8 cellular contexts compared by ENCODE assay signal in the genomic region with DNA sequence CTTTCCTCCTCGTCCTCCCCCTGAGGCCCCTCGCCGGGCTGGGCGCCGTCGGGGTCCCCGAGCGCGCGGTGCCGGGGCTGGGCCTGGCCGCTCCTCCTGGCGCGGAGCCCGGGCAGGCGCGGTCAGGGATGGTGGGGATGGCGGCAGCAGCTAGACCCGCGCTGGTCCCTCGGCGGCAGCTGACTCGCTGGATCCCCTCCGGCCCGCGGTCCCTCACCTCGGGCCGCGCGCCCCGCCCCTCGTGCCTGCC. TPM values are rescaled to one million over a fixed set of nuclear protein-coding genes. Genes with fewer than 3 reads are reported as not detected.
A peak's percentile ranks its signal among the peaks of the same experiment; 100 is the strongest.
DNase-seq lines count a peak whose midpoint lies in the region; ATAC-seq and TF ChIP-seq lines count a peak whose summit lies in the region.

TSS of gene SLC25A29 (minus strand) at position 189 of the 250 bp plus-strand sequence. CDS start 212 bp downstream, outside the sequence.

- no peak for ATAC-seq in naive thymus-derived CD8-positive, alpha-beta T cell
- ATAC-seq in GM18909 (IDR thresholded peaks at IDR 0.05; ENCODE audit: poor library complexity, unreplicated experiment) (no peak), HG03521 (IDR thresholded peaks at IDR 0.05; ENCODE audit: unreplicated experiment) (no peak), GM19467 (IDR thresholded peaks at IDR 0.05; ENCODE audit: unreplicated experiment) (no peak)

- H3K27me3 Mint-ChIP-seq in naive thymus-derived CD8-positive, alpha-beta T cell = no peaks in the 10 kb centered on the region

- H3K4me3 Mint-ChIP-seq in naive thymus-derived CD8-positive, alpha-beta T cell = peak within 1 kb of the TSS; percentile 79 to 92 (median 87)

- H3K4me1 Mint-ChIP-seq in naive thymus-derived CD8-positive, alpha-beta T cell = peaks cover 12 to 50% (median 16%) of the 10 kb centered on the region in 4 donors

- no peak for TF ChIP-seq CTCF in NB4 (IDR thresholded peaks at IDR 0.05; ENCODE audit: low read depth, low read length)

- in situ Hi-C loops in endometrial microvascular endothelial cells (cut with HindIII; ENCODE audit: inconsistent ontology term, low pct_unique_long_range_greater_than_20kb, low sequenced_read_pairs) = no loop called here

- peak within 1 kb of the TSS in 9 of 10 donors; percentile 35 to 92 (median 80) for H3K27ac Mint-ChIP-seq in naive thymus-derived CD8-positive, alpha-beta T cell

- POLR2A ChIA-PET in naive thymus-derived CD8-positive, alpha-beta T cell (lab: Charles Lee) = interaction anchor here (0.5 to 1.1 kb wide), 2 partner anchors 93 to 1056 kb away, joined by 3 read pairs; no protein-coding TSS in a partner anchor

- no peaks in the 10 kb centered on the region for H3K27me3 ChIP-seq in BLaER1

- H4K20me1 ChIP-seq in BLaER1 = peaks cover 58% of the 10 kb centered on the region

- no peaks in the 10 kb centered on the region for H3K36me3 Mint-ChIP-seq in naive thymus-derived CD8-positive, alpha-beta T cell

- H3K4me2 ChIP-seq in BLaER1 = peak within 1 kb of the TSS; percentile 98

- peak; percentile 42 for TF ChIP-seq POLR2A in NB4 (IDR thresholded peaks at IDR 0.05; ENCODE audit: extremely low read depth, insufficient read length)

- peak within 1 kb of the TSS; percentile 99 for H3K9ac ChIP-seq in BLaER1

- peaks cover 13% of the 10 kb centered on the region for H3K36me3 ChIP-seq in BLaER1

- H3K9me3 Mint-ChIP-seq in naive thymus-derived CD8-positive, alpha-beta T cell = no peaks in the 10 kb centered on the region

- H3K4me1 ChIP-seq in BLaER1 = peaks cover 72% of the 10 kb centered on the region

- peak within 1 kb of the TSS; percentile 98 for H3K27ac ChIP-seq in BLaER1

- peak within 1 kb of the TSS; percentile 100 for H3K4me3 ChIP-seq in BLaER1
- peak within 1 kb of the TSS; percentile 59 for H3K4me3 ChIP-seq in NB4 (ENCODE audit: low read depth, low read length)

- DNase-seq in NB4 (ENCODE audit: low read depth) (no peak), AG08395 (ENCODE audit: low spot score) (no peak)
- no peak for DNase-seq in naive thymus-derived CD8-positive, alpha-beta T cell

- no peaks in the 10 kb centered on the region for H3K9me3 ChIP-seq in BLaER1

RNA-seq across cellular contexts. Expression of gene SLC25A29, which starts in this region (rescaled TPM):
- 40.0 TPM for total RNA-seq in endometrial microvascular endothelial cells (ENCODE audit: inconsistent ontology term)
- total RNA-seq in naive thymus-derived CD8-positive, alpha-beta T cell = 10 to 100 TPM; 16.1 to 18.5 TPM
- polyA plus RNA-seq in naive thymus-derived CD8-positive, alpha-beta T cell = 1 to 10 TPM; 2.7 to 8.8 (median 4.1) TPM
